Comparison of ENCODE assay signal across 20 cellular contexts in genomic region chr6:36506617-36507016, GRCh38. TPM values are rescaled to one million over a fixed set of nuclear protein-coding genes. Genes with fewer than 3 reads are reported as not detected.
DNase-seq lines count a peak whose midpoint lies in the region; ATAC-seq and TF ChIP-seq lines count a peak whose summit lies in the region.
"Had no signal": no experiment of that assay in that cellular context is flagged by ENCODE, and none has a peak within 500 bp of the region (broad histone marks: within the 10 kb centered on the region; RNA-seq: fewer than 3 reads in every experiment).

No MANE protein-coding gene starts in this region.

- ATAC-seq in activated CD8-positive, alpha-beta T cell treated with anti-CD3 and anti-CD28 coated beads for 36 hours: no peak
- ATAC-seq in activated CD8-positive, alpha-beta T cell treated with anti-CD3 and anti-CD28 coated beads, Interleukin-2, amount 10 ng/mL, durations not matched to agents 7 days and 5 days: no peak
- ATAC-seq in effector memory CD8-positive, alpha-beta T cell (replicated peaks): no peak
- ATAC-seq in HG02759 (IDR thresholded peaks at IDR 0.05; ENCODE audit: unreplicated experiment): no peak
- ATAC-seq: Right ventricle myocardium inferior, sciatic nerve had no signal

- intact Hi-C loops in activated CD8-positive, alpha-beta T cell treated with anti-CD3 and anti-CD28 coated beads for 36 hours (cut with micrococcal nuclease): no loop called here

- H3K4me3 Mint-ChIP-seq in activated CD8-positive, alpha-beta T cell treated with anti-CD3 and anti-CD28 coated beads for 36 hours: no peak overlapping the region
- H3K4me3 Mint-ChIP-seq in activated CD8-positive, alpha-beta T cell treated with anti-CD3 and anti-CD28 coated beads, Interleukin-2, amount 10 ng/mL, durations not matched to agents 7 days and 5 days: no peak overlapping the region
- peak overlapping the region in 3 of 7 donors; percentile 41 to 69 (median 53) for H3K4me3 Mint-ChIP-seq in CD8-positive, alpha-beta memory T cell
- H3K4me3 Mint-ChIP-seq in effector memory CD8-positive, alpha-beta T cell: peak overlapping the region in 1 of 2 donors; percentile 8

- H3K27me3 Mint-ChIP-seq in activated CD8-positive, alpha-beta T cell treated with anti-CD3 and anti-CD28 coated beads for 36 hours: no peaks in the 10 kb centered on the region
- H3K27me3 Mint-ChIP-seq in activated CD8-positive, alpha-beta T cell treated with anti-CD3 and anti-CD28 coated beads, Interleukin-2, amount 10 ng/mL, durations not matched to agents 7 days and 5 days (ENCODE audit: low read depth): no peaks in the 10 kb centered on the region
- H3K27me3 Mint-ChIP-seq in CD8-positive, alpha-beta memory T cell: no peaks in the 10 kb centered on the region
- no peaks in the 10 kb centered on the region for H3K27me3 Mint-ChIP-seq in effector memory CD8-positive, alpha-beta T cell

- no peaks in the 10 kb centered on the region for H3K27me3 ChIP-seq in CD8-positive, alpha-beta memory T cell (ENCODE audit: insufficient read depth, low read length, poor library complexity, severe bottlenecking)
- H3K27me3 ChIP-seq in neutrophil: no peaks in the 10 kb centered on the region
- H3K27me3 ChIP-seq: stomach, upper lobe of left lung had no signal

- peaks cover 25% of the 10 kb centered on the region for H3K4me1 Mint-ChIP-seq in activated CD8-positive, alpha-beta T cell treated with anti-CD3 and anti-CD28 coated beads for 36 hours (ENCODE audit: low read depth)
- H3K4me1 Mint-ChIP-seq in activated CD8-positive, alpha-beta T cell treated with anti-CD3 and anti-CD28 coated beads, Interleukin-2, amount 10 ng/mL, durations not matched to agents 7 days and 5 days (ENCODE audit: low read depth): peaks cover 15% of the 10 kb centered on the region
- H3K4me1 Mint-ChIP-seq in CD8-positive, alpha-beta memory T cell: peaks cover 36 to 57% (median 43%) of the 10 kb centered on the region in 3 donors
- H3K4me1 Mint-ChIP-seq in effector memory CD8-positive, alpha-beta T cell (ENCODE audit: low read depth in 2 of 2): peaks cover 13 to 43% of the 10 kb centered on the region in 2 donors

- DNase-seq in activated CD8-positive, alpha-beta T cell treated with anti-CD3 and anti-CD28 coated beads for 36 hours: no peak
- DNase-seq in activated CD8-positive, alpha-beta T cell treated with anti-CD3 and anti-CD28 coated beads, Interleukin-2, amount 10 ng/mL, durations not matched to agents 7 days and 5 days: no peak
- no peak for DNase-seq in CD8-positive, alpha-beta memory T cell
- no peak for DNase-seq in effector memory CD8-positive, alpha-beta T cell
- no peak for DNase-seq in stimulated activated CD4-positive, alpha-beta T cell treated with anti-CD3 and anti-CD28 coated beads, Interleukin-4, amount 100 ng/mL, for 4 hours
- no peak for DNase-seq in RWPE1 (ENCODE audit: low spot score)
- DNase-seq: activated CD4-positive, alpha-beta T cell treated with anti-CD3 and anti-CD28 coated beads, Interleukin-2, amount 50 U/mL, for 4 hours; DMS 273 treated with DMSO at 0.1 percent for 48 hours; GM23248; NCI-H1092; NCI-H2107; NCI-H510A treated with DMSO at 0.1 percent for 48 hours; stomach; SW 1271; upper lobe of left lung had no signal

- H3K9me3 ChIP-seq in CD8-positive, alpha-beta memory T cell (ENCODE audit: low read length): no peaks in the 10 kb centered on the region
- no peaks in the 10 kb centered on the region for H3K9me3 ChIP-seq in neutrophil
- H3K9me3 ChIP-seq: stomach, upper lobe of left lung had no signal

- H3K36me3 ChIP-seq in CD8-positive, alpha-beta memory T cell (ENCODE audit: insufficient read depth, low read length): peaks cover 50% of the 10 kb centered on the region
- peaks cover 91% of the 10 kb centered on the region for H3K36me3 ChIP-seq in neutrophil

- CTCF ChIA-PET in activated CD8-positive, alpha-beta T cell treated with anti-CD3 and anti-CD28 coated beads for 36 hours (lab: Charles Lee): interaction anchor here (1.1 kb wide), 1 partner anchor 12 kb away, joined by 3 read pairs; no protein-coding TSS in a partner anchor
- CTCF ChIA-PET in activated CD8-positive, alpha-beta T cell treated with anti-CD3 and anti-CD28 coated beads, Interleukin-2, amount 10 ng/mL, durations not matched to agents 7 days and 5 days (lab: Charles Lee): interaction anchor here (1.4 kb wide), 1 partner anchor 83 kb away, joined by 4 read pairs; no protein-coding TSS in a partner anchor
- CTCF ChIA-PET in CD8-positive, alpha-beta memory T cell (lab: Charles Lee): no interaction called here
- CTCF ChIA-PET in RWPE1 (lab: Yijun Ruan, JAX): no interaction called here

- peak overlapping the region; percentile 78 for H3K27ac Mint-ChIP-seq in activated CD8-positive, alpha-beta T cell treated with anti-CD3 and anti-CD28 coated beads for 36 hours
- no peak overlapping the region for H3K27ac Mint-ChIP-seq in activated CD8-positive, alpha-beta T cell treated with anti-CD3 and anti-CD28 coated beads, Interleukin-2, amount 10 ng/mL, durations not matched to agents 7 days and 5 days
- H3K27ac Mint-ChIP-seq in CD8-positive, alpha-beta memory T cell: peak overlapping the region in 7 of 8 donors; percentile 40 to 87 (median 77)
- peak overlapping the region; percentile 57 to 59 for H3K27ac Mint-ChIP-seq in effector memory CD8-positive, alpha-beta T cell

- H3K9me3 Mint-ChIP-seq in activated CD8-positive, alpha-beta T cell treated with anti-CD3 and anti-CD28 coated beads for 36 hours: no peaks in the 10 kb centered on the region
- no peaks in the 10 kb centered on the region for H3K9me3 Mint-ChIP-seq in activated CD8-positive, alpha-beta T cell treated with anti-CD3 and anti-CD28 coated beads, Interleukin-2, amount 10 ng/mL, durations not matched to agents 7 days and 5 days (ENCODE audit: insufficient read depth)
- no peaks in the 10 kb centered on the region for H3K9me3 Mint-ChIP-seq in CD8-positive, alpha-beta memory T cell
- no peaks in the 10 kb centered on the region for H3K9me3 Mint-ChIP-seq in effector memory CD8-positive, alpha-beta T cell

- peaks cover 36% of the 10 kb centered on the region for H3K36me3 Mint-ChIP-seq in activated CD8-positive, alpha-beta T cell treated with anti-CD3 and anti-CD28 coated beads for 36 hours (ENCODE audit: low read depth)
- peaks cover 77% of the 10 kb centered on the region for H3K36me3 Mint-ChIP-seq in activated CD8-positive, alpha-beta T cell treated with anti-CD3 and anti-CD28 coated beads, Interleukin-2, amount 10 ng/mL, durations not matched to agents 7 days and 5 days (ENCODE audit: low read depth)
- peaks cover 11 to 98% (median 28%) of the 10 kb centered on the region in 3 donors for H3K36me3 Mint-ChIP-seq in CD8-positive, alpha-beta memory T cell
- peaks cover 85% of the 10 kb centered on the region for H3K36me3 Mint-ChIP-seq in effector memory CD8-positive, alpha-beta T cell (ENCODE audit: insufficient read depth)

- no peak overlapping the region for H3K4me3 ChIP-seq in CD8-positive, alpha-beta memory T cell (ENCODE audit: low read length)
- no peak overlapping the region for H3K4me3 ChIP-seq in neutrophil (ENCODE audit: low read depth in 1 of 2, low read length in 1 of 2)
- H3K4me3 ChIP-seq: GM23248, stomach, upper lobe of left lung had no signal

- H3K4me1 ChIP-seq in CD8-positive, alpha-beta memory T cell (ENCODE audit: insufficient read depth, low read length): peaks cover 37% of the 10 kb centered on the region
- peaks cover 12 to 20% of the 10 kb centered on the region in 2 experiments for H3K4me1 ChIP-seq in neutrophil (ENCODE audit: control insufficient read depth in 1 of 2, insufficient read depth in 1 of 2, low read depth in 1 of 2, low read length in 1 of 2)
- H3K4me1 ChIP-seq: parathyroid adenoma, stomach had no signal

- TF ChIP-seq CTCF in activated CD8-positive, alpha-beta T cell treated with anti-CD3 and anti-CD28 coated beads for 36 hours (IDR thresholded peaks at IDR 0.05): no peak
- TF ChIP-seq CTCF in neutrophil (IDR thresholded peaks at IDR 0.05) (no peak), RWPE1 (conservative IDR thresholded peaks at IDR 0.05; ENCODE audit: low read depth) (no peak)

- H3K27ac ChIP-seq in CD8-positive, alpha-beta memory T cell (ENCODE audit: low read depth, low read length): no peak overlapping the region
- H3K27ac ChIP-seq in neutrophil (peak overlapping the region; percentile 50), RWPE1 (no peak overlapping the region)
- H3K27ac ChIP-seq: GM23248, parathyroid adenoma, stomach, upper lobe of left lung had no signal

- POLR2A ChIA-PET in activated CD8-positive, alpha-beta T cell treated with anti-CD3 and anti-CD28 coated beads for 36 hours (lab: Charles Lee): no interaction called here
- POLR2A ChIA-PET in activated CD8-positive, alpha-beta T cell treated with anti-CD3 and anti-CD28 coated beads, Interleukin-2, amount 10 ng/mL, durations not matched to agents 7 days and 5 days (lab: Charles Lee): no interaction called here
- POLR2A ChIA-PET in CD8-positive, alpha-beta memory T cell (lab: Charles Lee): interaction anchor here (0.8 to 2.0 kb wide), 2 partner anchors 26 to 40 kb away, joined by 3 to 4 read pairs; no protein-coding TSS in a partner anchor
- POLR2A ChIA-PET in RWPE1 (lab: Yijun Ruan, JAX; ENCODE audit: low non-redundant PET): no interaction called here

RNA-seq across cellular contexts. Expression of gene STK38, which starts 40.7 kb away (rescaled TPM):
- total RNA-seq in activated CD8-positive, alpha-beta T cell treated with anti-CD3 and anti-CD28 coated beads for 36 hours: 10 to 100 TPM; 22.9 to 23.4 TPM
- total RNA-seq in activated CD8-positive, alpha-beta T cell treated with anti-CD3 and anti-CD28 coated beads, Interleukin-2, amount 10 ng/mL, durations not matched to agents 7 days and 5 days: 10 to 100 TPM; 53.5 to 54.4 TPM
- 10 to 100 TPM; 44.9 to 47.6 TPM for total RNA-seq in CD8-positive, alpha-beta memory T cell
- 110 TPM for polyA plus RNA-seq in CD8-positive, alpha-beta memory T cell

Comparison
In these comparisons a context has a peak if more than half of its experiments do, and no peak if none do; other contexts are left out.
1. CTCF ChIA-PET loops: an anchor here in activated CD8-positive, alpha-beta T cell treated with anti-CD3 and anti-CD28 coated beads for 36 hours (1.1 kb wide) and activated CD8-positive, alpha-beta T cell treated with anti-CD3 and anti-CD28 coated beads, Interleukin-2, amount 10 ng/mL, durations not matched to agents 7 days and 5 days (1.4 kb wide); none called in CD8-positive, alpha-beta memory T cell and RWPE1.